ENCODE assay signal across 1 cellular context in the genomic region with DNA sequence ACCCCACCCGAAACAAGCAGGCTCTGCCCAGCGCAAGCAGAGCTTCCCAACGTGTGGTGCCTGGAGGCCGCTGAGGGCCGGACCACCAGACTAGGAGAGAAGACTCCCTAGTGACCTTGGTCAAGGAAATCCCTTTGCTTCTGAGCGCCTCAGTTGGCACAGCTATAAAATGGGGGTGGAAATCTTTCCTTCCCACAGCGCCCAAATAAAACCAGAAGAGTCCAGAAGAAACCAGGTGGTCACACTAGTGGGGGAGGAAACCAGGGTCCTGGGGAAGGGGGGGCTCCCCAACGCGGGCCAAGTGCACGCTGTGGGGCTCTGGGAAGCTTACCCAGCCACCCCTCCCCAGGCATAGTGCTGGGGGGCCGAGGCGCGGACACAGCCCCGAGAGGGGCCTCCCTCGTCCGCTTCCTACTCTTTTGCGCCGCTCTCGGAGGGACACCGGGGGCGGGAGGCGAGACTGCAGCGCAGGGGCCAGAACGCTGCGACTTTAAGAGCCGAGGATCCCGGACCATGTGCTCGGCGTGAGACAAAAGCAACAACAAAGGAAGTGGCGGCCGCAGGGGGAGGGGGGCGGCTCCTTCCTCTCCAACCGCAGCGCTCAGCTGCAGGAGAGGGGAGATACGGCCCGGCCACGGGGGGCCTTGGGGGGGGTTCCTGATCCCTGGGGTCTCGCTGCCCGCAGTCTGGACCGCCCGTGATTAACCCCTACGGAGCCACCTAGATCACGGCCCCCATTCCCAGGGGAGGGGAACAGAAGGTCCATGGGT.
TF ChIP-seq lines count a peak whose summit lies in the region.

No MANE protein-coding gene starts in this region.

TF ChIP-seq in liver, 16 proteins besides CTCF, POLR2A, EP300 and RAD21 (continued from another document):
- TF ChIP-seq, protein P1, sequence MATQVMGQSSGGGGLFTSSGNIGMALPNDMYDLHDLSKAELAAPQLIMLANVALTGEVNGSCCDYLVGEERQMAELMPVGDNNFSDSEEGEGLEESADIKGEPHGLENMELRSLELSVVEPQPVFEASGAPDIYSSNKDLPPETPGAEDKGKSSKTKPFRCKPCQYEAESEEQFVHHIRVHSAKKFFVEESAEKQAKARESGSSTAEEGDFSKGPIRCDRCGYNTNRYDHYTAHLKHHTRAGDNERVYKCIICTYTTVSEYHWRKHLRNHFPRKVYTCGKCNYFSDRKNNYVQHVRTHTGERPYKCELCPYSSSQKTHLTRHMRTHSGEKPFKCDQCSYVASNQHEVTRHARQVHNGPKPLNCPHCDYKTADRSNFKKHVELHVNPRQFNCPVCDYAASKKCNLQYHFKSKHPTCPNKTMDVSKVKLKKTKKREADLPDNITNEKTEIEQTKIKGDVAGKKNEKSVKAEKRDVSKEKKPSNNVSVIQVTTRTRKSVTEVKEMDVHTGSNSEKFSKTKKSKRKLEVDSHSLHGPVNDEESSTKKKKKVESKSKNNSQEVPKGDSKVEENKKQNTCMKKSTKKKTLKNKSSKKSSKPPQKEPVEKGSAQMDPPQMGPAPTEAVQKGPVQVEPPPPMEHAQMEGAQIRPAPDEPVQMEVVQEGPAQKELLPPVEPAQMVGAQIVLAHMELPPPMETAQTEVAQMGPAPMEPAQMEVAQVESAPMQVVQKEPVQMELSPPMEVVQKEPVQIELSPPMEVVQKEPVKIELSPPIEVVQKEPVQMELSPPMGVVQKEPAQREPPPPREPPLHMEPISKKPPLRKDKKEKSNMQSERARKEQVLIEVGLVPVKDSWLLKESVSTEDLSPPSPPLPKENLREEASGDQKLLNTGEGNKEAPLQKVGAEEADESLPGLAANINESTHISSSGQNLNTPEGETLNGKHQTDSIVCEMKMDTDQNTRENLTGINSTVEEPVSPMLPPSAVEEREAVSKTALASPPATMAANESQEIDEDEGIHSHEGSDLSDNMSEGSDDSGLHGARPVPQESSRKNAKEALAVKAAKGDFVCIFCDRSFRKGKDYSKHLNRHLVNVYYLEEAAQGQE (IDR thresholded peaks at IDR 0.05): peak; percentile 10
